2 cellular contexts compared by ENCODE assay signal in the genomic region with DNA sequence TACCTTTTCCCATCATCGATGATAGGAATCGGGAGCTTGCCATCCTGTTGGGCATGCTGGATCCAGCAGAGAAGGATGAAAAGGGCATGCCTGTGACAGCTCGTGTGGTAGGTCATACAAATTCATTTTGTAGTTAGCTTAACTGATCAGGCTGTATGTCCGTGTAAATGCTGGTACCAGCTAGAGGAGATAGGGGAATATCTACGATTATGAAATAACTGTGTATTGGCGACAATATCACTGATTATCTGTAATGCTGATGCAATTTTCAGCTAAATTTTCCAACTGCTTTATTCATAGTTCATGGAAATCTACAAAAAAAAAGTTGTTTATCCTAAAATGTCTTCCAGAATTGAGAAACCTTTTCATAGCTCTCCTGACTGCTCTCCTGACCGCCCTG.
TF ChIP-seq lines count a peak whose summit lies in the region.

No MANE protein-coding gene starts in this region.

TF ChIP-seq in HepG2, 621 proteins besides CTCF, POLR2A, EP300 and RAD21:
- TF ChIP-seq RBFOX2 (IDR thresholded peaks at IDR 0.05; ENCODE audit: low read depth, low read length) (0 out of 2 replicates have a peak, but pooled peaks have one; percentile 35), TBL1XR1 (IDR thresholded peaks at IDR 0.05; ENCODE audit: borderline replicate concordance, low read length, partially characterized antibody) (no peak)
- TF ChIP-seq, protein P1, sequence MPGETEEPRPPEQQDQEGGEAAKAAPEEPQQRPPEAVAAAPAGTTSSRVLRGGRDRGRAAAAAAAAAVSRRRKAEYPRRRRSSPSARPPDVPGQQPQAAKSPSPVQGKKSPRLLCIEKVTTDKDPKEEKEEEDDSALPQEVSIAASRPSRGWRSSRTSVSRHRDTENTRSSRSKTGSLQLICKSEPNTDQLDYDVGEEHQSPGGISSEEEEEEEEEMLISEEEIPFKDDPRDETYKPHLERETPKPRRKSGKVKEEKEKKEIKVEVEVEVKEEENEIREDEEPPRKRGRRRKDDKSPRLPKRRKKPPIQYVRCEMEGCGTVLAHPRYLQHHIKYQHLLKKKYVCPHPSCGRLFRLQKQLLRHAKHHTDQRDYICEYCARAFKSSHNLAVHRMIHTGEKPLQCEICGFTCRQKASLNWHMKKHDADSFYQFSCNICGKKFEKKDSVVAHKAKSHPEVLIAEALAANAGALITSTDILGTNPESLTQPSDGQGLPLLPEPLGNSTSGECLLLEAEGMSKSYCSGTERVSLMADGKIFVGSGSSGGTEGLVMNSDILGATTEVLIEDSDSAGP (CRISPR knock-in tag; IDR thresholded peaks at IDR 0.05; ENCODE audit: borderline replicate concordance), result no peak
TF ChIP-seq in HepG2: peak in this region for 1.

TF ChIP-seq in K562, 482 proteins besides CTCF, POLR2A, EP300 and RAD21:
- TF ChIP-seq LCOR (CRISPR knock-in tag; IDR thresholded peaks at IDR 0.05) (no peak), RBFOX2 (IDR thresholded peaks at IDR 0.05; ENCODE audit: low read depth, low read length) (peak; percentile 42)
